Comparison of ENCODE assay signal across 14 cellular contexts in genomic region chr1:168079761-168080160, GRCh38. TPM values are rescaled to one million over a fixed set of nuclear protein-coding genes. Genes with fewer than 3 reads are reported as not detected.
DNase-seq lines count a peak whose midpoint lies in the region; ATAC-seq and TF ChIP-seq lines count a peak whose summit lies in the region.
"Had no signal": no experiment of that assay in that cellular context is flagged by ENCODE, and none has a peak within 500 bp of the region (broad histone marks: within the 10 kb centered on the region; RNA-seq: fewer than 3 reads in every experiment).

No MANE protein-coding gene starts in this region.

- no peaks in the 10 kb centered on the region for H3K79me2 ChIP-seq in GM23338 (replicated peaks; ENCODE audit: insufficient read depth)

- DNase-seq in ACHN, result peak; percentile 19
- peak; percentile 12 for DNase-seq in astrocyte of the cerebellum (ENCODE audit: low read depth)
- peak; percentile 82 for DNase-seq in kidney tubule cell (ENCODE audit: low spot score)
- no peak for DNase-seq in upper lobe of right lung
- no peak for DNase-seq in effector memory CD4-positive, alpha-beta T cell
- no peak for DNase-seq in GM23338 (ENCODE audit: low spot score)
- DNase-seq: activated CD8-positive, alpha-beta T cell treated with anti-CD3 and anti-CD28 coated beads, Interleukin-2, amount 10 ng/mL, durations not matched to agents 7 days and 5 days; activated effector memory CD4-positive, alpha-beta T cell treated with anti-CD3 and anti-CD28 coated beads, Interleukin-2, amount 50 U/mL, for 16 hours; DMS79; NCI-H1694 treated with DMSO at 0.1 percent for 48 hours; NCI-H774 had no signal

- H3K27me3 Mint-ChIP-seq in GM23338 (ENCODE audit: insufficient read depth, low read depth, poor library complexity), result peaks cover 5% of the 10 kb centered on the region

- H3K4me1 Mint-ChIP-seq in GM23338, result peaks cover 3% of the 10 kb centered on the region; the same call in 2 of the 3 replicates

- no peak overlapping the region for H3K4me3 Mint-ChIP-seq in GM23338
- H3K4me3 Mint-ChIP-seq: activated CD8-positive, alpha-beta T cell treated with anti-CD3 and anti-CD28 coated beads, Interleukin-2, amount 10 ng/mL, durations not matched to agents 7 days and 5 days had no signal

- no peak overlapping the region for H3K4me2 ChIP-seq in GM23338

- POLR2A ChIA-PET in HEK293 (lab: Yijun Ruan, JAX), result no interaction called here

- in situ Hi-C loops in ACHN (cut with HindIII; ENCODE audit: low pct_ligation_motif_present, low pct_unique_long_range_greater_than_20kb, low sequenced_read_pairs), result no loop called here
- in situ Hi-C loops in astrocyte of the cerebellum (cut with HindIII; ENCODE audit: low sequenced_read_pairs), result no loop called here

- CTCF ChIA-PET in HEK293 (lab: Yijun Ruan, JAX), result interaction anchor here (0.7 to 0.9 kb wide), 3 partner anchors 10 to 192 kb away, joined by 3 to 5 read pairs (median 3); no protein-coding TSS in a partner anchor

- H3K9me3 Mint-ChIP-seq in GM23338, result no peaks in the 10 kb centered on the region

- no peaks in the 10 kb centered on the region; the same call in none of the 2 replicates for H4K20me1 ChIP-seq in GM23338 (replicated peaks; ENCODE audit: insufficient read depth)

- H3K27ac ChIP-seq in HEK293 (ENCODE audit: extremely low read depth, low read depth, low read length) (no peak overlapping the region), upper lobe of right lung (no peak overlapping the region), GM23338 (ENCODE audit: low read depth) (no peak overlapping the region)
- no peak overlapping the region for H3K27ac ChIP-seq in effector memory CD4-positive, alpha-beta T cell (ENCODE audit: insufficient read depth, low read length, poor library complexity, severe bottlenecking)

- H3K9me2 ChIP-seq in GM23338 (ENCODE audit: insufficient read depth), result no peaks in the 10 kb centered on the region

- H3F3A ChIP-seq in GM23338 (replicated peaks; ENCODE audit: low read depth), result no peaks in the 10 kb centered on the region

- H3K27me3 ChIP-seq in upper lobe of right lung (no peaks in the 10 kb centered on the region), GM23338 (ENCODE audit: insufficient read depth) (no peaks in the 10 kb centered on the region)
- no peaks in the 10 kb centered on the region for H3K27me3 ChIP-seq in effector memory CD4-positive, alpha-beta T cell (replicated peaks; ENCODE audit: control insufficient read depth, insufficient read depth, low read length, poor library complexity, severe bottlenecking)
- H3K27me3 ChIP-seq: tibial nerve had no signal

- H3K27ac Mint-ChIP-seq in GM23338, result no peak overlapping the region
- H3K27ac Mint-ChIP-seq: activated CD8-positive, alpha-beta T cell treated with anti-CD3 and anti-CD28 coated beads, Interleukin-2, amount 10 ng/mL, durations not matched to agents 7 days and 5 days had no signal

- ATAC-seq in upper lobe of right lung (no peak), GM23338 (no peak), GM19395 (IDR thresholded peaks at IDR 0.05; ENCODE audit: unreplicated experiment) (no peak)
- ATAC-seq: activated CD8-positive, alpha-beta T cell treated with anti-CD3 and anti-CD28 coated beads, Interleukin-2, amount 10 ng/mL, durations not matched to agents 7 days and 5 days had no signal

- H3K9me3 ChIP-seq in HEK293 (ENCODE audit: control insufficient read depth, insufficient read depth, low read depth, low read length) (no peaks in the 10 kb centered on the region), upper lobe of right lung (no peaks in the 10 kb centered on the region)
- H3K9me3 ChIP-seq in effector memory CD4-positive, alpha-beta T cell (ENCODE audit: control insufficient read depth, low read length), result no peaks in the 10 kb centered on the region
- H3K9me3 ChIP-seq: tibial nerve had no signal

- no peak for TF ChIP-seq CTCF in HEK293 (tag by site-specific recombination; IDR thresholded peaks at IDR 0.05)
- TF ChIP-seq CTCF in astrocyte of the cerebellum (IDR thresholded peaks at IDR 0.05; ENCODE audit: low read depth, low read length, missing control alignments), result no peak
- TF ChIP-seq CTCF in upper lobe of right lung (IDR thresholded peaks at IDR 0.05), result no peak
- TF ChIP-seq CTCF in GM23338 (conservative IDR thresholded peaks at IDR 0.05; ENCODE audit: low read depth in 2 of 2), result no peak

- H3K4me1 ChIP-seq in HEK293 (ENCODE audit: control insufficient read depth, insufficient read depth, low read length) (no peaks in the 10 kb centered on the region), upper lobe of right lung (peaks cover 10% of the 10 kb centered on the region), GM23338 (ENCODE audit: insufficient read depth) (no peaks in the 10 kb centered on the region)
- no peaks in the 10 kb centered on the region for H3K4me1 ChIP-seq in effector memory CD4-positive, alpha-beta T cell (ENCODE audit: control insufficient read depth, insufficient read depth, low read length, poor library complexity, severe bottlenecking)

- H3K36me3 Mint-ChIP-seq in GM23338 (ENCODE audit: low read depth), result peaks cover 4% of the 10 kb centered on the region; the same call in 1 of the 3 replicates

- no peak overlapping the region for H2AFZ ChIP-seq in GM23338

- H3K36me3 ChIP-seq in HEK293 (ENCODE audit: control insufficient read depth in 2 of 2, insufficient read depth in 1 of 2, low read length in 2 of 2) (peaks cover 8 to 45% of the 10 kb centered on the region in 2 experiments; a peak in 2 of 3 replicates), upper lobe of right lung (peaks cover 27% of the 10 kb centered on the region), GM23338 (ENCODE audit: insufficient read depth) (0 out of 2 replicates have a peak, but pooled peaks cover 8% of the 10 kb centered on the region)
- peaks cover 6% of the 10 kb centered on the region for H3K36me3 ChIP-seq in effector memory CD4-positive, alpha-beta T cell (ENCODE audit: control insufficient read depth, insufficient read depth, low read length)

- intact Hi-C loops in upper lobe of right lung (cut with DNase I), result no loop called here

- H3K4me3 ChIP-seq in HEK293 (ENCODE audit: low read depth, low read length), result no peak overlapping the region
- H3K4me3 ChIP-seq in astrocyte of the cerebellum (ENCODE audit: low read depth, low read length), result no peak overlapping the region
- H3K4me3 ChIP-seq in upper lobe of right lung, result no peak overlapping the region
- H3K4me3 ChIP-seq in effector memory CD4-positive, alpha-beta T cell (ENCODE audit: insufficient read depth, low read depth, low read length, poor library complexity, severe bottlenecking), result no peak overlapping the region
- H3K4me3 ChIP-seq in GM23338, result no peak overlapping the region
- H3K4me3 ChIP-seq: tibial nerve had no signal

TF ChIP-seq in HEK293, 187 proteins besides CTCF, POLR2A, EP300 and RAD21:
- TF ChIP-seq PRDM1 (tag by site-specific recombination; IDR thresholded peaks at IDR 0.05) (peak; percentile 35; the same call in 1 of the 2 replicates), ZNF48 (tag by site-specific recombination; IDR thresholded peaks at IDR 0.05) (no peak)

TF ChIP-seq in GM23338, 12 proteins besides CTCF, POLR2A, EP300 and RAD21 (continues in another document):
- no peak for TF ChIP-seq ZNF331 (CRISPR knock-in tag; IDR thresholded peaks at IDR 0.05; ENCODE audit: low read depth)

RNA-seq across cellular contexts. Expression of gene GPR161, which starts 57.0 kb away (rescaled TPM):
- 14.5 TPM for total RNA-seq in upper lobe of right lung
- 11.6 and 13.6 TPM in 2 replicates for total RNA-seq in GM23338 (2014; rRNA removed; shearing (Covaris generic))
- 6.7 and 7.9 TPM in 2 replicates for polyA plus RNA-seq in GM23338 (2016; fragmentation: Nextera tagmentation; extraction: Ambion mirVana)
- total RNA-seq: activated CD8-positive, alpha-beta T cell treated with anti-CD3 and anti-CD28 coated beads, Interleukin-2, amount 10 ng/mL, durations not matched to agents 7 days and 5 days had no signal

Comparison
In these comparisons a context has a peak if more than half of its experiments do, and no peak if none do; other contexts are left out.
1. DNase-seq: peak in ACHN (single experiment), astrocyte of the cerebellum (single experiment) and kidney tubule cell (single experiment); none in upper lobe of right lung (single experiment), effector memory CD4-positive, alpha-beta T cell (0 of 3) and GM23338 (single experiment).